24 cellular contexts compared by ENCODE assay signal in the genomic region with DNA sequence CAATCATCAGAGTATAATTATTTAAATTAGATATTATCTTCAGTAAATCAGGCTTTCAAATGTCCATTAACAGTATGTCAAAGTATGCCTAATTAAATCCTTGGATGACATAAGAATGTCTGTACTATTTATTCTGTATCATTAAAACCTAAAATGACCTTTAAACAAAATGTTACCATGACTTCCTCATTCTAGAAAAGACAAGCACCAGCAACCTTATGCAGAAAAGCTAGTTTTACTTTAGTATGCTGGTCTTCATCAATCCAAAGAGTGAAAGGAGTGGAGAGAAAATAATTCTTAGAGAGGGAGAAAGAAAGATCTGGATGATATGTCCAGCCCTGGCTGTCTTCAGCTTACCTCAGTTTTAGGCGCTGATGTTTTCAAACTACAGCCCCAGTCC.
DNase-seq lines count a peak whose midpoint lies in the region; ATAC-seq, FAIRE-seq and TF ChIP-seq lines count a peak whose summit lies in the region.
"Had no signal": no experiment of that assay in that cellular context is flagged by ENCODE, and none has a peak within 500 bp of the region (broad histone marks: within the 10 kb centered on the region; RNA-seq: fewer than 3 reads in every experiment).

No MANE protein-coding gene starts in this region.

- RAD21 ChIA-PET in GM12878 (lab: Charles Lee; ENCODE audit: unreplicated experiment) = no interaction called here

- no peaks in the 10 kb centered on the region for H3K9me2 ChIP-seq in SK-N-SH

- ATAC-seq in SK-N-SH treated with all-trans-retinoic acid at 6 μM for 48 hours (no peak), GM12878 (no peak)
- ATAC-seq: A549 had no signal

- H3K9me3 ChIP-seq in SK-N-SH (no peaks in the 10 kb centered on the region), GM12878 (replicated peaks; ENCODE audit: control insufficient read depth, insufficient read depth, low read length) (no peaks in the 10 kb centered on the region)
- H3K9me3 ChIP-seq: A549, BE2C had no signal

- TF ChIP-seq EP300 in SK-N-SH (IDR thresholded peaks at IDR 0.05; ENCODE audit: borderline replicate concordance in 1 of 2, low read depth in 1 of 2, low read length in 1 of 2) (no peak), GM12878 (IDR thresholded peaks at IDR 0.05; ENCODE audit: borderline replicate concordance in 1 of 2, control insufficient read depth in 1 of 2, low read depth in 2 of 2, low read length in 2 of 2) (no peak)

- H3K4me3 ChIP-seq in SK-N-SH (ENCODE audit: low read depth in 2 of 2, low read length in 1 of 2) (no peak overlapping the region), GM12878 (no peak overlapping the region)
- H3K4me3 ChIP-seq: A549, BLaER1 had no signal

- CTCF ChIA-PET in SK-N-SH (lab: Yijun Ruan, JAX) (no interaction called here), GM12878 (lab: Yijun Ruan, JAX) (interaction anchor here (0.7 kb wide), 1 partner anchor 211 kb away, joined by 3 read pairs; no protein-coding TSS in a partner anchor)

- H3K9ac ChIP-seq in SK-N-SH (no peak overlapping the region), GM12878 (ENCODE audit: control insufficient read depth, insufficient read depth, low read length) (no peak overlapping the region)
- H3K9ac ChIP-seq: BLaER1 had no signal

- in situ Hi-C loops in GM12878 (cut with MboI) = no loop called here

- no peak for TF ChIP-seq POLR2A in GM12878 (IDR thresholded peaks at IDR 0.05; ENCODE audit: low read depth, low read length)

- H4K20me1 ChIP-seq in SK-N-SH (ENCODE audit: insufficient read depth) (no peaks in the 10 kb centered on the region), GM12878 (ENCODE audit: control insufficient read depth, insufficient read depth) (no peaks in the 10 kb centered on the region)
- H4K20me1 ChIP-seq: BLaER1 had no signal

- H3K4me1 ChIP-seq in SK-N-SH (ENCODE audit: control insufficient read depth in 1 of 2, insufficient read depth in 2 of 2, low read depth in 1 of 2, low read length in 1 of 2) = no peaks in the 10 kb centered on the region; a peak in 1 of 4 replicates
- H3K4me1 ChIP-seq in GM12878 (ENCODE audit: control insufficient read depth, insufficient read depth, low read length) = no peaks in the 10 kb centered on the region
- H3K4me1 ChIP-seq: A549, BE2C had no signal

- SMC1A ChIA-PET in GM12878 (lab: Charles Lee; ENCODE audit: uncharacterized antibody, unreplicated experiment) = interaction anchor here (1.1 kb wide), 1 partner anchor 17 kb away, joined by 3 read pairs; no protein-coding TSS in a partner anchor

- intact Hi-C loops in GM12878 (cut with micrococcal nuclease; ENCODE audit: unreplicated experiment) = no loop called here

- BruUV-seq in GM12878 (replicated peaks; lab: Mats Ljungman, UMichigan) = no TSS peak

- H3K27ac ChIP-seq in SK-N-SH (ENCODE audit: low read depth in 2 of 2, low read length in 1 of 2) (no peak overlapping the region), GM12878 (ENCODE audit: control insufficient read depth, insufficient read depth) (no peak overlapping the region)
- H3K27ac ChIP-seq: 22Rv1, A549, BLaER1 had no signal

- DNase-seq in SK-N-SH = no peak
- no peak for DNase-seq in GM12878 (ENCODE audit: low read depth, low spot score)
- DNase-seq in mesenteric fat pad (ENCODE audit: low spot score) = no peak
- DNase-seq in NAMALWA (ENCODE audit: low spot score) = no peak
- DNase-seq: AML-193; BE2C; C1 segment of cervical spinal cord; CD4-positive, alpha-beta memory T cell; CD4-positive, CD25-positive, alpha-beta regulatory T cell; CD8-positive, alpha-beta memory T cell; COR-L47; DMS 273 treated with DMSO at 0.1 percent for 48 hours; DMS153; DMS53; DMS79; DND-41; EL; GDM1 had no signal

- H3K36me3 ChIP-seq in SK-N-SH (replicated peaks in 1 of 2; ENCODE audit: control insufficient read depth in 1 of 2, insufficient read depth in 2 of 2, low read length in 1 of 2) = no peaks in the 10 kb centered on the region
- H3K36me3 ChIP-seq in GM12878 (ENCODE audit: control insufficient read depth in 2 of 2, insufficient read depth in 2 of 2, low read length in 1 of 2) = no peaks in the 10 kb centered on the region
- H3K36me3 ChIP-seq: BE2C, BLaER1 had no signal

- no peak for FAIRE-seq in GM12878 (lab: Jason Lieb, UNC)
- FAIRE-seq: A549, GM12891, GM19239 had no signal

- H3K4me2 ChIP-seq in SK-N-SH (no peak overlapping the region), GM12878 (ENCODE audit: control insufficient read depth, insufficient read depth) (no peak overlapping the region)
- H3K4me2 ChIP-seq: A549, BLaER1 had no signal

- no peak for TF ChIP-seq CTCF in SK-N-SH (IDR thresholded peaks at IDR 0.05)
- no peak for TF ChIP-seq CTCF in GM12878 (IDR thresholded peaks at IDR 0.05 in 2 of 3, conservative IDR thresholded peaks at IDR 0.05 in 1 of 3; ENCODE audit: control insufficient read depth in 2 of 3, extremely low read depth in 1 of 3, insufficient read depth in 1 of 3, low read depth in 3 of 3, low read length in 3 of 3)

- no peaks in the 10 kb centered on the region for H3K27me3 ChIP-seq in SK-N-SH (ENCODE audit: insufficient read depth)
- no peaks in the 10 kb centered on the region for H3K27me3 ChIP-seq in GM12878 (replicated peaks in 1 of 2; ENCODE audit: control insufficient read depth in 2 of 2, insufficient read depth in 2 of 2, low read length in 1 of 2)
- H3K27me3 ChIP-seq: BE2C, BLaER1 had no signal

- POLR2A ChIA-PET in SK-N-SH (lab: Yijun Ruan, JAX) (no interaction called here), GM12878 (lab: Charles Lee) (no interaction called here)

- no peak overlapping the region for H2AFZ ChIP-seq in SK-N-SH (ENCODE audit: low read depth)
- H2AFZ ChIP-seq in GM12878 (ENCODE audit: control insufficient read depth, low read depth, low read length) = no peak overlapping the region

- no peaks in the 10 kb centered on the region for H3F3A ChIP-seq in SK-N-SH (replicated peaks; ENCODE audit: insufficient read depth)

- TF ChIP-seq RAD21 in SK-N-SH (IDR thresholded peaks at IDR 0.05; ENCODE audit: low read length) (no peak), GM12878 (IDR thresholded peaks at IDR 0.05; ENCODE audit: insufficient read depth, low read depth, low read length) (no peak)

- 20% methylated on average over 1 of the region's 1 CpG for whole genome bisulfite sequencing in SK-N-SH (ENCODE audit: low lambda C conversion rate)
- WGBS in GM12878 (ENCODE audit: insufficient coverage, insufficient replicate concordance, low lambda C conversion rate, missing lambda C conversion rate) = 7% methylated on average over 1 of the region's 1 CpG

- H3K79me2 ChIP-seq in SK-N-SH (ENCODE audit: insufficient read depth) = no peaks in the 10 kb centered on the region
- no peaks in the 10 kb centered on the region for H3K79me2 ChIP-seq in GM12878 (ENCODE audit: control insufficient read depth, insufficient read depth, low read length)

TF ChIP-seq in SK-N-SH treated with all-trans-retinoic acid at 6 μM for 48 hours, 23 proteins besides CTCF, POLR2A, EP300 and RAD21:
- TF ChIP-seq TCF4 (CRISPR knock-in tag; IDR thresholded peaks at IDR 0.05; ENCODE audit: borderline replicate concordance) (peak; percentile 31; the same call in 1 of the 2 replicates), ZFP30 (CRISPR knock-in tag; IDR thresholded peaks at IDR 0.05) (no peak), ISL1 (CRISPR knock-in tag; IDR thresholded peaks at IDR 0.05) (peak; percentile 88)
TF ChIP-seq in SK-N-SH treated with all-trans-retinoic acid at 6 μM for 48 hours: peak in this region for 2.

TF ChIP-seq in SK-N-SH, 30 proteins besides CTCF, POLR2A, EP300 and RAD21 (continues in another document):
- no peak for TF ChIP-seq YY1 (IDR thresholded peaks at IDR 0.05; ENCODE audit: low read depth)
- TF ChIP-seq TEAD4 (IDR thresholded peaks at IDR 0.05; ENCODE audit: borderline replicate concordance, insufficient read depth) = no peak
- no peak for TF ChIP-seq SIN3A (IDR thresholded peaks at IDR 0.05; ENCODE audit: borderline replicate concordance, low read depth, low read length)
- TF ChIP-seq JUND (IDR thresholded peaks at IDR 0.05) = no peak
- no peak for TF ChIP-seq NFIC (IDR thresholded peaks at IDR 0.05; ENCODE audit: borderline replicate concordance)
- no peak for TF ChIP-seq CHD2 (IDR thresholded peaks at IDR 0.05; ENCODE audit: low read length, partially characterized antibody)
- TF ChIP-seq ELF1 (IDR thresholded peaks at IDR 0.05) = no peak
- no peak for TF ChIP-seq MXI1 (IDR thresholded peaks at IDR 0.05; ENCODE audit: low read depth, low read length)

TF ChIP-seq in GM12878, 131 proteins besides CTCF, POLR2A, EP300 and RAD21 (continues in another document):
- peak; percentile 16; the same call in 1 of the 2 replicates for TF ChIP-seq SPI1 (IDR thresholded peaks at IDR 0.05; ENCODE audit: borderline replicate concordance, insufficient read depth, low read depth, low read length)
- no peak for TF ChIP-seq YBX1 (IDR thresholded peaks at IDR 0.05)
